1 cellular context compared by ENCODE assay signal in the genomic region with DNA sequence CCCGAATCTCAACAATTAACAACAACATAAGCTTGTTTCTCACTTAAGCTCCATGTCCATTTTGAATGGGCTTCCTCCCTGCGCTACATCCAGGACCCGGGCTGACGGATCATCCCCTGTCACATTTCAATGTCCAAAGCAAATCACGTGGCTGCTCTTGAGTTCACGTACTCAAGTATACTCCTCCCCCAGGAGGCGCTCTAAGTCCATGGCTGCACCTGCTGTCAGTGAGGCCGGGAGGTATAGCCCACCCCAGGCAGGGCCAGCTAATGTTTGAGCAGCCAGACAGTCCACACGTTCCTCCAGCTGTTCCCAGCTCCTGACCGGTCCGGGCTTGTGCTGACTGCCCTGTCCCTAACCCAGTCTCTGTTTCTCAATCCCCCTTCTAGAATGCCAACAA.
A peak's percentile ranks its signal among the peaks of the same experiment; 100 is the strongest.
TF ChIP-seq lines count a peak whose summit lies in the region.

No MANE protein-coding gene starts in this region.

TF ChIP-seq in HepG2, 621 proteins besides CTCF, POLR2A, EP300 and RAD21 (continued from another document and continues in another):
- TF ChIP-seq, protein P1, sequence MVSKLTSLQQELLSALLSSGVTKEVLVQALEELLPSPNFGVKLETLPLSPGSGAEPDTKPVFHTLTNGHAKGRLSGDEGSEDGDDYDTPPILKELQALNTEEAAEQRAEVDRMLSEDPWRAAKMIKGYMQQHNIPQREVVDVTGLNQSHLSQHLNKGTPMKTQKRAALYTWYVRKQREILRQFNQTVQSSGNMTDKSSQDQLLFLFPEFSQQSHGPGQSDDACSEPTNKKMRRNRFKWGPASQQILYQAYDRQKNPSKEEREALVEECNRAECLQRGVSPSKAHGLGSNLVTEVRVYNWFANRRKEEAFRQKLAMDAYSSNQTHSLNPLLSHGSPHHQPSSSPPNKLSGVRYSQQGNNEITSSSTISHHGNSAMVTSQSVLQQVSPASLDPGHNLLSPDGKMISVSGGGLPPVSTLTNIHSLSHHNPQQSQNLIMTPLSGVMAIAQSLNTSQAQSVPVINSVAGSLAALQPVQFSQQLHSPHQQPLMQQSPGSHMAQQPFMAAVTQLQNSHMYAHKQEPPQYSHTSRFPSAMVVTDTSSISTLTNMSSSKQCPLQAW (CRISPR knock-in tag; IDR thresholded peaks at IDR 0.05), result peak; percentile 63
- TF ChIP-seq, protein P2, sequence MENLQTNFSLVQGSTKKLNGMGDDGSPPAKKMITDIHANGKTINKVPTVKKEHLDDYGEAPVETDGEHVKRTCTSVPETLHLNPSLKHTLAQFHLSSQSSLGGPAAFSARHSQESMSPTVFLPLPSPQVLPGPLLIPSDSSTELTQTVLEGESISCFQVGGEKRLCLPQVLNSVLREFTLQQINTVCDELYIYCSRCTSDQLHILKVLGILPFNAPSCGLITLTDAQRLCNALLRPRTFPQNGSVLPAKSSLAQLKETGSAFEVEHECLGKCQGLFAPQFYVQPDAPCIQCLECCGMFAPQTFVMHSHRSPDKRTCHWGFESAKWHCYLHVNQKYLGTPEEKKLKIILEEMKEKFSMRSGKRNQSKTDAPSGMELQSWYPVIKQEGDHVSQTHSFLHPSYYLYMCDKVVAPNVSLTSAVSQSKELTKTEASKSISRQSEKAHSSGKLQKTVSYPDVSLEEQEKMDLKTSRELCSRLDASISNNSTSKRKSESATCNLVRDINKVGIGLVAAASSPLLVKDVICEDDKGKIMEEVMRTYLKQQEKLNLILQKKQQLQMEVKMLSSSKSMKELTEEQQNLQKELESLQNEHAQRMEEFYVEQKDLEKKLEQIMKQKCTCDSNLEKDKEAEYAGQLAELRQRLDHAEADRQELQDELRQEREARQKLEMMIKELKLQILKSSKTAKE (CRISPR knock-in tag; IDR thresholded peaks at IDR 0.05; ENCODE audit: borderline replicate concordance), result no peak
- TF ChIP-seq, protein P3, sequence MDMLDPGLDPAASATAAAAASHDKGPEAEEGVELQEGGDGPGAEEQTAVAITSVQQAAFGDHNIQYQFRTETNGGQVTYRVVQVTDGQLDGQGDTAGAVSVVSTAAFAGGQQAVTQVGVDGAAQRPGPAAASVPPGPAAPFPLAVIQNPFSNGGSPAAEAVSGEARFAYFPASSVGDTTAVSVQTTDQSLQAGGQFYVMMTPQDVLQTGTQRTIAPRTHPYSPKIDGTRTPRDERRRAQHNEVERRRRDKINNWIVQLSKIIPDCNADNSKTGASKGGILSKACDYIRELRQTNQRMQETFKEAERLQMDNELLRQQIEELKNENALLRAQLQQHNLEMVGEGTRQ (IDR thresholded peaks at IDR 0.05; ENCODE audit: low read depth, low read length), result 0 out of 2 replicates have a peak, but pooled peaks have one; percentile 2
- TF ChIP-seq, protein P3 (CRISPR knock-in tag; IDR thresholded peaks at IDR 0.05; ENCODE audit: borderline replicate concordance), result peak; percentile 77; the same call in 1 of the 2 replicates
- TF ChIP-seq, protein P4, sequence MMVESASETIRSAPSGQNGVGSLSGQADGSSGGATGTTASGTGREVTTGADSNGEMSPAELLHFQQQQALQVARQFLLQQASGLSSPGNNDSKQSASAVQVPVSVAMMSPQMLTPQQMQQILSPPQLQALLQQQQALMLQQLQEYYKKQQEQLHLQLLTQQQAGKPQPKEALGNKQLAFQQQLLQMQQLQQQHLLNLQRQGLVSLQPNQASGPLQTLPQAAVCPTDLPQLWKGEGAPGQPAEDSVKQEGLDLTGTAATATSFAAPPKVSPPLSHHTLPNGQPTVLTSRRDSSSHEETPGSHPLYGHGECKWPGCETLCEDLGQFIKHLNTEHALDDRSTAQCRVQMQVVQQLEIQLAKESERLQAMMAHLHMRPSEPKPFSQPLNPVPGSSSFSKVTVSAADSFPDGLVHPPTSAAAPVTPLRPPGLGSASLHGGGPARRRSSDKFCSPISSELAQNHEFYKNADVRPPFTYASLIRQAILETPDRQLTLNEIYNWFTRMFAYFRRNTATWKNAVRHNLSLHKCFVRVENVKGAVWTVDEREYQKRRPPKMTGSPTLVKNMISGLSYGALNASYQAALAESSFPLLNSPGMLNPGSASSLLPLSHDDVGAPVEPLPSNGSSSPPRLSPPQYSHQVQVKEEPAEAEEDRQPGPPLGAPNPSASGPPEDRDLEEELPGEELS (CRISPR knock-in tag; IDR thresholded peaks at IDR 0.05), result no peak
- TF ChIP-seq, protein P5, sequence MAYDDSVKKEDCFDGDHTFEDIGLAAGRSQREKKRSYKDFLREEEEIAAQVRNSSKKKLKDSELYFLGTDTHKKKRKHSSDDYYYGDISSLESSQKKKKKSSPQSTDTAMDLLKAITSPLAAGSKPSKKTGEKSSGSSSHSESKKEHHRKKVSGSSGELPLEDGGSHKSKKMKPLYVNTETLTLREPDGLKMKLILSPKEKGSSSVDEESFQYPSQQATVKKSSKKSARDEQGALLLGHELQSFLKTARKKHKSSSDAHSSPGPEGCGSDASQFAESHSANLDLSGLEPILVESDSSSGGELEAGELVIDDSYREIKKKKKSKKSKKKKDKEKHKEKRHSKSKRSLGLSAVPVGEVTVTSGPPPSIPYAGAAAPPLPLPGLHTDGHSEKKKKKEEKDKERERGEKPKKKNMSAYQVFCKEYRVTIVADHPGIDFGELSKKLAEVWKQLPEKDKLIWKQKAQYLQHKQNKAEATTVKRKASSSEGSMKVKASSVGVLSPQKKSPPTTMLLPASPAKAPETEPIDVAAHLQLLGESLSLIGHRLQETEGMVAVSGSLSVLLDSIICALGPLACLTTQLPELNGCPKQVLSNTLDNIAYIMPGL (CRISPR knock-in tag; IDR thresholded peaks at IDR 0.05; ENCODE audit: borderline replicate concordance in 1 of 2, low read depth in 1 of 2), result peak in 1 of 2 experiments; percentile 44; a peak in 1 of 4 replicates
- TF ChIP-seq, protein P6, sequence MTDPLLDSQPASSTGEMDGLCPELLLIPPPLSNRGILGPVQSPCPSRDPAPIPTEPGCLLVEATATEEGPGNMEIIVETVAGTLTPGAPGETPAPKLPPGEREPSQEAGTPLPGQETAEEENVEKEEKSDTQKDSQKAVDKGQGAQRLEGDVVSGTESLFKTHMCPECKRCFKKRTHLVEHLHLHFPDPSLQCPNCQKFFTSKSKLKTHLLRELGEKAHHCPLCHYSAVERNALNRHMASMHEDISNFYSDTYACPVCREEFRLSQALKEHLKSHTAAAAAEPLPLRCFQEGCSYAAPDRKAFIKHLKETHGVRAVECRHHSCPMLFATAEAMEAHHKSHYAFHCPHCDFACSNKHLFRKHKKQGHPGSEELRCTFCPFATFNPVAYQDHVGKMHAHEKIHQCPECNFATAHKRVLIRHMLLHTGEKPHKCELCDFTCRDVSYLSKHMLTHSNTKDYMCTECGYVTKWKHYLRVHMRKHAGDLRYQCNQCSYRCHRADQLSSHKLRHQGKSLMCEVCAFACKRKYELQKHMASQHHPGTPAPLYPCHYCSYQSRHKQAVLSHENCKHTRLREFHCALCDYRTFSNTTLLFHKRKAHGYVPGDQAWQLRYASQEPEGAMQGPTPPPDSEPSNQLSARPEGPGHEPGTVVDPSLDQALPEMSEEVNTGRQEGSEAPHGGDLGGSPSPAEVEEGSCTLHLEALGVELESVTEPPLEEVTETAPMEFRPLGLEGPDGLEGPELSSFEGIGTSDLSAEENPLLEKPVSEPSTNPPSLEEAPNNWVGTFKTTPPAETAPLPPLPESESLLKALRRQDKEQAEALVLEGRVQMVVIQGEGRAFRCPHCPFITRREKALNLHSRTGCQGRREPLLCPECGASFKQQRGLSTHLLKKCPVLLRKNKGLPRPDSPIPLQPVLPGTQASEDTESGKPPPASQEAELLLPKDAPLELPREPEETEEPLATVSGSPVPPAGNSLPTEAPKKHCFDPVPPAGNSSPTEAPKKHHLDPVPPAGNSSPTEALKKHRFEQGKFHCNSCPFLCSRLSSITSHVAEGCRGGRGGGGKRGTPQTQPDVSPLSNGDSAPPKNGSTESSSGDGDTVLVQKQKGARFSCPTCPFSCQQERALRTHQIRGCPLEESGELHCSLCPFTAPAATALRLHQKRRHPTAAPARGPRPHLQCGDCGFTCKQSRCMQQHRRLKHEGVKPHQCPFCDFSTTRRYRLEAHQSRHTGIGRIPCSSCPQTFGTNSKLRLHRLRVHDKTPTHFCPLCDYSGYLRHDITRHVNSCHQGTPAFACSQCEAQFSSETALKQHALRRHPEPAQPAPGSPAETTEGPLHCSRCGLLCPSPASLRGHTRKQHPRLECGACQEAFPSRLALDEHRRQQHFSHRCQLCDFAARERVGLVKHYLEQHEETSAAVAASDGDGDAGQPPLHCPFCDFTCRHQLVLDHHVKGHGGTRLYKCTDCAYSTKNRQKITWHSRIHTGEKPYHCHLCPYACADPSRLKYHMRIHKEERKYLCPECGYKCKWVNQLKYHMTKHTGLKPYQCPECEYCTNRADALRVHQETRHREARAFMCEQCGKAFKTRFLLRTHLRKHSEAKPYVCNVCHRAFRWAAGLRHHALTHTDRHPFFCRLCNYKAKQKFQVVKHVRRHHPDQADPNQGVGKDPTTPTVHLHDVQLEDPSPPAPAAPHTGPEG (CRISPR knock-in tag; IDR thresholded peaks at IDR 0.05), result no peak
- TF ChIP-seq ZNF607 (CRISPR knock-in tag; IDR thresholded peaks at IDR 0.05; ENCODE audit: borderline replicate concordance) (0 out of 2 replicates have a peak, but pooled peaks have one; percentile 32), POLR2AphosphoS5 (IDR thresholded peaks at IDR 0.05; ENCODE audit: low read depth, low read length) (no peak), GATAD1 (CRISPR knock-in tag; IDR thresholded peaks at IDR 0.05) (no peak), KDM2A (CRISPR knock-in tag; IDR thresholded peaks at IDR 0.05; ENCODE audit: borderline replicate concordance, low read depth) (0 out of 2 replicates have a peak, but pooled peaks have one; percentile 33), TCF7 (IDR thresholded peaks at IDR 0.05; ENCODE audit: low read depth) (no peak), ZNF672 (CRISPR knock-in tag; IDR thresholded peaks at IDR 0.05) (no peak), POGZ (CRISPR knock-in tag; IDR thresholded peaks at IDR 0.05) (0 out of 2 replicates have a peak, but pooled peaks have one; percentile 37), ZNF550 (CRISPR knock-in tag; IDR thresholded peaks at IDR 0.05; ENCODE audit: borderline replicate concordance) (no peak), AKAP8 (CRISPR knock-in tag; IDR thresholded peaks at IDR 0.05) (no peak)
- TF ChIP-seq, protein P7, sequence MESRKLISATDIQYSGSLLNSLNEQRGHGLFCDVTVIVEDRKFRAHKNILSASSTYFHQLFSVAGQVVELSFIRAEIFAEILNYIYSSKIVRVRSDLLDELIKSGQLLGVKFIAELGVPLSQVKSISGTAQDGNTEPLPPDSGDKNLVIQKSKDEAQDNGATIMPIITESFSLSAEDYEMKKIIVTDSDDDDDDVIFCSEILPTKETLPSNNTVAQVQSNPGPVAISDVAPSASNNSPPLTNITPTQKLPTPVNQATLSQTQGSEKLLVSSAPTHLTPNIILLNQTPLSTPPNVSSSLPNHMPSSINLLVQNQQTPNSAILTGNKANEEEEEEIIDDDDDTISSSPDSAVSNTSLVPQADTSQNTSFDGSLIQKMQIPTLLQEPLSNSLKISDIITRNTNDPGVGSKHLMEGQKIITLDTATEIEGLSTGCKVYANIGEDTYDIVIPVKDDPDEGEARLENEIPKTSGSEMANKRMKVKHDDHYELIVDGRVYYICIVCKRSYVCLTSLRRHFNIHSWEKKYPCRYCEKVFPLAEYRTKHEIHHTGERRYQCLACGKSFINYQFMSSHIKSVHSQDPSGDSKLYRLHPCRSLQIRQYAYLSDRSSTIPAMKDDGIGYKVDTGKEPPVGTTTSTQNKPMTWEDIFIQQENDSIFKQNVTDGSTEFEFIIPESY (CRISPR knock-in tag; IDR thresholded peaks at IDR 0.05), result no peak
- TF ChIP-seq, protein P8, sequence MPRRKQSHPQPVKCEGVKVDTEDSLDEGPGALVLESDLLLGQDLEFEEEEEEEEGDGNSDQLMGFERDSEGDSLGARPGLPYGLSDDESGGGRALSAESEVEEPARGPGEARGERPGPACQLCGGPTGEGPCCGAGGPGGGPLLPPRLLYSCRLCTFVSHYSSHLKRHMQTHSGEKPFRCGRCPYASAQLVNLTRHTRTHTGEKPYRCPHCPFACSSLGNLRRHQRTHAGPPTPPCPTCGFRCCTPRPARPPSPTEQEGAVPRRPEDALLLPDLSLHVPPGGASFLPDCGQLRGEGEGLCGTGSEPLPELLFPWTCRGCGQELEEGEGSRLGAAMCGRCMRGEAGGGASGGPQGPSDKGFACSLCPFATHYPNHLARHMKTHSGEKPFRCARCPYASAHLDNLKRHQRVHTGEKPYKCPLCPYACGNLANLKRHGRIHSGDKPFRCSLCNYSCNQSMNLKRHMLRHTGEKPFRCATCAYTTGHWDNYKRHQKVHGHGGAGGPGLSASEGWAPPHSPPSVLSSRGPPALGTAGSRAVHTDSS (CRISPR knock-in tag; conservative IDR thresholded peaks at IDR 0.05), result no peak
- TF ChIP-seq, protein P9, sequence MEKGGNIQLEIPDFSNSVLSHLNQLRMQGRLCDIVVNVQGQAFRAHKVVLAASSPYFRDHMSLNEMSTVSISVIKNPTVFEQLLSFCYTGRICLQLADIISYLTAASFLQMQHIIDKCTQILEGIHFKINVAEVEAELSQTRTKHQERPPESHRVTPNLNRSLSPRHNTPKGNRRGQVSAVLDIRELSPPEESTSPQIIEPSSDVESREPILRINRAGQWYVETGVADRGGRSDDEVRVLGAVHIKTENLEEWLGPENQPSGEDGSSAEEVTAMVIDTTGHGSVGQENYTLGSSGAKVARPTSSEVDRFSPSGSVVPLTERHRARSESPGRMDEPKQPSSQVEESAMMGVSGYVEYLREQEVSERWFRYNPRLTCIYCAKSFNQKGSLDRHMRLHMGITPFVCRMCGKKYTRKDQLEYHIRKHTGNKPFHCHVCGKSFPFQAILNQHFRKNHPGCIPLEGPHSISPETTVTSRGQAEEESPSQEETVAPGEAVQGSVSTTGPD (CRISPR knock-in tag; IDR thresholded peaks at IDR 0.05), result no peak
